In the genomic region with DNA sequence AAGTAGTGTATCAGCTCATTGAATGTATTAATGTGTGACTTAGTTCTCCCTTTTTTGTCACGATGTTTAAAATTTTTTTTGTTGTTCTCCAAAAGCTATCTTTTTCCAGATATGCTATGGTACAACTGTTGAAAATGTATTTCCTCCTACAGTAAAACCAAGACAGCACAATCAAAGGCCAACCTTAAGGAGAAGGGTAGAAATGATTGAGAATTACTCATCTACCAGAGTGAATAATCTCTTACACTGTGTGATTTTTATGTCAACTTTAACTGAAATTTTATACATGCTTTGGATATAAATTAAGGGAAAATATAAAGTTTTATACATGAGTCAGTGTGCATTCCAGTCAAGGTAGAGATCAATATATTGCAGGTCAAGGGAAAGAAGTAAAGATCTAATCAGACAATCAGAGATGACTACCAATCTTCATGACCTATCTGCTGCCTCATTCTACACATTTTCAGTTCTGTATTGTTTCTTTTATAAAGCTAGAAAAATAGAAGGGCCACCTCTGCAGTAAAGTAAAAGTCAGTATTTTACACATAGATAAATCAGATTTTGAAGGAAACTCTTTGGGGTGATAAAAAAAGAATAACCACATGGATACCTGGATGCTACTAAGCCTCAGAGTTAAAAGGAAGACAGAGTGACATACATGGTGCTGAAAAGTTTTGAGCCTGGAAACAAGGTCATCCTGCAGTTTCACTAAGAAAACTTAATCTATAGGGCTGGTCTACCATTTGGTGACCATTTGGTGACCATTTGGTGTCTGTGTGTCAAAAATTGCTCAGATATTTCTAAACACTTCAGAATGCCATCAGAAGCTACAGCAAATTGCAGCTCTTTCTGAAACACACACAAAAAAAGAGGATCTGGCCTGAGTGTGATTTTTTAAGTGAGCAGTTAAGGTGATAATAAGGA, we compare ENCODE assay signal across 8 cellular contexts. TPM values are rescaled to one million over a fixed set of nuclear protein-coding genes. Genes with fewer than 3 reads are reported as not detected.
A peak's percentile ranks its signal among the peaks of the same experiment; 100 is the strongest.
DNase-seq lines count a peak whose midpoint lies in the region; ATAC-seq, FAIRE-seq and TF ChIP-seq lines count a peak whose summit lies in the region.

No MANE protein-coding gene starts in this region.

- peak overlapping the region; percentile 95 for H3K4me3 Mint-ChIP-seq in astrocyte (ENCODE audit: unreplicated experiment)

- H3K4me3 ChIP-seq in astrocyte (ENCODE audit: insufficient read depth, low read depth, low read length) (peak overlapping the region; percentile 72), keratinocyte (ENCODE audit: control insufficient read depth in 2 of 3, extremely low read depth in 1 of 3, insufficient read depth in 2 of 3, low read depth in 1 of 3, low read length in 3 of 3) (peak overlapping the region in 2 of 3 experiments; percentile 43 to 53), thoracic aorta (peak overlapping the region; percentile 70)

- no peak overlapping the region for H2AFZ ChIP-seq in astrocyte (ENCODE audit: low read depth, low read length)
- no peak overlapping the region for H2AFZ ChIP-seq in keratinocyte (ENCODE audit: control insufficient read depth, low read length)

- H3K4me1 Mint-ChIP-seq in astrocyte (ENCODE audit: low read depth, unreplicated experiment) = peaks cover 19% of the 10 kb centered on the region

- peak; percentile 93 to 100 for ATAC-seq in activated naive CD4-positive, alpha-beta T cell treated with anti-CD3 and anti-CD28 coated beads, Interleukin-2, amount 50 U/mL, for 72 hours
- ATAC-seq in thoracic aorta (ENCODE audit: insufficient number of reproducible peaks, low FRiP score, low read depth) (no peak), left colon (no peak), GM21786 (IDR thresholded peaks at IDR 0.05; ENCODE audit: unreplicated experiment) (no peak)

- TF ChIP-seq CTCF in astrocyte (IDR thresholded peaks at IDR 0.05; ENCODE audit: insufficient read depth, low read depth, low read length) (no peak), keratinocyte (optimal IDR thresholded peaks at IDR 0.05 in 1 of 3, IDR thresholded peaks at IDR 0.05 in 1 of 3, conservative IDR thresholded peaks at IDR 0.05 in 1 of 3; ENCODE audit: extremely low read depth in 1 of 3, insufficient read depth in 2 of 3, low read length in 3 of 3) (no peak), thoracic aorta (IDR thresholded peaks at IDR 0.05) (no peak)

- no peaks in the 10 kb centered on the region for H3K27me3 ChIP-seq in astrocyte (ENCODE audit: insufficient read depth, low read length)
- no peaks in the 10 kb centered on the region for H3K27me3 ChIP-seq in keratinocyte (ENCODE audit: control insufficient read depth, extremely low read depth, insufficient read depth, low read length)
- no peaks in the 10 kb centered on the region for H3K27me3 ChIP-seq in thoracic aorta (replicated peaks; ENCODE audit: insufficient read depth)

- H3K27me3 Mint-ChIP-seq in astrocyte (ENCODE audit: low read depth, unreplicated experiment) = no peaks in the 10 kb centered on the region

- no peaks in the 10 kb centered on the region for H3K36me3 ChIP-seq in astrocyte (ENCODE audit: insufficient read depth, low read length)
- no peaks in the 10 kb centered on the region for H3K36me3 ChIP-seq in keratinocyte (ENCODE audit: control insufficient read depth in 2 of 2, extremely low read depth in 1 of 2, insufficient read depth in 2 of 2, low read length in 2 of 2)
- no peaks in the 10 kb centered on the region for H3K36me3 ChIP-seq in thoracic aorta

- no peak overlapping the region for H3K9ac ChIP-seq in astrocyte (ENCODE audit: low read length)
- H3K9ac ChIP-seq in keratinocyte (ENCODE audit: control insufficient read depth, extremely low read depth, insufficient read depth, low read length) = no peak overlapping the region

- H3K79me2 ChIP-seq in astrocyte (ENCODE audit: insufficient read depth, low read length) = peaks cover 63% of the 10 kb centered on the region
- peaks cover 10% of the 10 kb centered on the region for H3K79me2 ChIP-seq in keratinocyte (ENCODE audit: control insufficient read depth, insufficient read depth, low read length)

- intact Hi-C loops in left colon (cut with DNase I, micrococcal nuclease) = no loop called here

- H3K4me2 ChIP-seq in astrocyte (ENCODE audit: low read length) (peak overlapping the region; percentile 85), keratinocyte (ENCODE audit: control insufficient read depth, extremely low read depth, insufficient read depth, low read depth, low read length) (peak overlapping the region; percentile 68)

- H3K27ac ChIP-seq in astrocyte (ENCODE audit: low read depth, low read length) (no peak overlapping the region), keratinocyte (ENCODE audit: control insufficient read depth, insufficient read depth, low read length) (no peak overlapping the region), thoracic aorta (no peak overlapping the region)

- H3K9me3 Mint-ChIP-seq in activated naive CD4-positive, alpha-beta T cell treated with anti-CD3 and anti-CD28 coated beads, Interleukin-2, amount 50 U/mL, for 72 hours = peaks cover 4 to 13% of the 10 kb centered on the region in 2 donors
- H3K9me3 Mint-ChIP-seq in astrocyte (ENCODE audit: unreplicated experiment) = peaks cover 9% of the 10 kb centered on the region

- H4K20me1 ChIP-seq in astrocyte (ENCODE audit: insufficient read depth, low read length) (peaks cover 9% of the 10 kb centered on the region), keratinocyte (ENCODE audit: control insufficient read depth, extremely low read depth, insufficient read depth, low read length) (no peaks in the 10 kb centered on the region)

- H3K4me1 ChIP-seq in astrocyte (ENCODE audit: insufficient read depth, low read length) (peaks cover 6% of the 10 kb centered on the region), keratinocyte (ENCODE audit: control insufficient read depth, extremely low read depth, insufficient read depth, low read length) (peaks cover 5% of the 10 kb centered on the region), thoracic aorta (ENCODE audit: control insufficient read depth in 1 of 2, low read depth in 2 of 2) (peaks cover 10 to 36% of the 10 kb centered on the region in 2 donors)

- H3K9me3 ChIP-seq in astrocyte (ENCODE audit: insufficient read depth, low read depth, low read length) = no peaks in the 10 kb centered on the region
- no peaks in the 10 kb centered on the region for H3K9me3 ChIP-seq in keratinocyte (ENCODE audit: control insufficient read depth, low read depth, low read length)
- no peaks in the 10 kb centered on the region for H3K9me3 ChIP-seq in thoracic aorta

- H3K27ac Mint-ChIP-seq in activated naive CD4-positive, alpha-beta T cell treated with anti-CD3 and anti-CD28 coated beads, Interleukin-2, amount 50 U/mL, for 72 hours = peak overlapping the region; percentile 13 to 26
- H3K27ac Mint-ChIP-seq in astrocyte (ENCODE audit: unreplicated experiment) = no peak overlapping the region

- FAIRE-seq in astrocyte (lab: Jason Lieb, UNC) = no peak
- FAIRE-seq in keratinocyte (lab: Jason Lieb, UNC) = peak; percentile 44

- no peak for DNase-seq in activated naive CD4-positive, alpha-beta T cell treated with anti-CD3 and anti-CD28 coated beads, Interleukin-2, amount 50 U/mL, for 72 hours (ENCODE audit: low spot score in 2 of 2)
- no peak for DNase-seq in activated naive CD4-positive, alpha-beta T cell treated with anti-CD3 and anti-CD28 coated beads, Interleukin-2, amount 50 U/mL, for 16 hours
- no peak for DNase-seq in astrocyte (ENCODE audit: low read depth)
- no peak for DNase-seq in keratinocyte (ENCODE audit: low read depth, low spot score)
- DNase-seq in thoracic aorta (ENCODE audit: low spot score) = no peak
- DNase-seq in left colon = no peak
- DNase-seq in stimulated activated CD4-positive, alpha-beta T cell treated with anti-CD3 and anti-CD28 coated beads, Interleukin-4, amount 100 ng/mL, for 1 hour = no peak

- peaks cover 2 to 18% of the 10 kb centered on the region in 2 donors for H3K36me3 Mint-ChIP-seq in activated naive CD4-positive, alpha-beta T cell treated with anti-CD3 and anti-CD28 coated beads, Interleukin-2, amount 50 U/mL, for 72 hours
- H3K36me3 Mint-ChIP-seq in astrocyte (ENCODE audit: low read depth, unreplicated experiment) = no peaks in the 10 kb centered on the region

- dilution Hi-C loops in keratinocyte (cut with MboI; ENCODE audit: extremely low pct_ligation_motif_present, low sequenced_read_pairs) = no loop called here

- no peaks in the 10 kb centered on the region for H3K9me1 ChIP-seq in keratinocyte (ENCODE audit: control insufficient read depth, extremely low read depth, insufficient read depth, low read length)

RNA-seq across cellular contexts. Expression of a gene that starts 1.6 kb away (rescaled TPM):
- 1 to 10 TPM; 2.2 to 6.6 TPM for total RNA-seq in activated naive CD4-positive, alpha-beta T cell treated with anti-CD3 and anti-CD28 coated beads, Interleukin-2, amount 50 U/mL, for 72 hours
- total RNA-seq in astrocyte (12.0 and 13.1 TPM in 2 replicates), thoracic aorta (10 to 100 TPM; 27.3 to 32.5 TPM), left colon (10 to 100 TPM; 34.3 to 80.3 TPM)
- 3.6 to 6.0 TPM (median 5.2 TPM) in 3 replicates for polyA plus RNA-seq in keratinocyte
- polyA plus RNA-seq in keratinocyte (2011; ENCODE audit: low read depth) = 3.3 TPM
- 3.2 and 4.5 TPM in 2 replicates for polyA plus RNA-seq in keratinocyte (2011; cell fraction: cytosol; rRNA removed)
- polyA plus RNA-seq in keratinocyte (2011; cell fraction: nucleus; rRNA removed) = 5.5 and 5.6 TPM in 2 replicates
- polyA plus RNA-seq in keratinocyte (2012; ENCODE audit: low replicate concordance) = 2.4 and 3.9 TPM in 2 replicates
- polyA minus RNA-seq in keratinocyte = 2.7 to 9.1 TPM (median 6.8 TPM) in 3 replicates
- 1.9 TPM for polyA minus RNA-seq in keratinocyte (2011; cell fraction: cytosol; rRNA and poly(A)+ RNA removed)
- polyA minus RNA-seq in keratinocyte (2011; cell fraction: nucleus; rRNA and poly(A)+ RNA removed) = 8.0 and 17.1 TPM in 2 replicates

RNA-seq across cellular contexts. Expression of a gene that starts 55.9 kb away (rescaled TPM):
- total RNA-seq in activated naive CD4-positive, alpha-beta T cell treated with anti-CD3 and anti-CD28 coated beads, Interleukin-2, amount 50 U/mL, for 72 hours = 1 to 10 TPM in 1 of 2 donors, under 1 TPM in 1; 0.61 to 1.8 TPM
- total RNA-seq in astrocyte (5.1 and 5.3 TPM in 2 replicates), thoracic aorta (1 to 10 TPM; 2.8 TPM), left colon (1 to 10 TPM; 5.2 to 5.3 TPM)
- 2.7 to 5.3 TPM (median 4.9 TPM) in 3 replicates for polyA plus RNA-seq in keratinocyte
- polyA plus RNA-seq in keratinocyte (2011; ENCODE audit: low read depth) = 10.3 TPM
- polyA plus RNA-seq in keratinocyte (2011; cell fraction: cytosol; rRNA removed) = 2.6 and 4.9 TPM in 2 replicates
- 4.6 and 5.6 TPM in 2 replicates for polyA plus RNA-seq in keratinocyte (2011; cell fraction: nucleus; rRNA removed)
- polyA plus RNA-seq in keratinocyte (2012; ENCODE audit: low replicate concordance) = 6.4 and 6.5 TPM in 2 replicates
- 1.8 to 4.1 TPM (median 2.6 TPM) in 3 replicates for polyA minus RNA-seq in keratinocyte
- 3.5 TPM for polyA minus RNA-seq in keratinocyte (2011; cell fraction: cytosol; rRNA and poly(A)+ RNA removed)
- 2.3 and 6.1 TPM in 2 replicates for polyA minus RNA-seq in keratinocyte (2011; cell fraction: nucleus; rRNA and poly(A)+ RNA removed)

Comparison
In these comparisons a context has a peak if more than half of its experiments do, and no peak if none do; other contexts are left out.
1. ATAC-seq: peak in activated naive CD4-positive, alpha-beta T cell treated with anti-CD3 and anti-CD28 coated beads, Interleukin-2, amount 50 U/mL, for 72 hours (2 of 2); none in thoracic aorta (single experiment), left colon (single experiment) and GM21786 (single experiment).
2. Peak in every context shown above with its lines, with median percentiles within 50 percentile points of each other: H3K4me3 ChIP-seq.